ENCODE assay signal across 26 cellular contexts in the genomic region with DNA sequence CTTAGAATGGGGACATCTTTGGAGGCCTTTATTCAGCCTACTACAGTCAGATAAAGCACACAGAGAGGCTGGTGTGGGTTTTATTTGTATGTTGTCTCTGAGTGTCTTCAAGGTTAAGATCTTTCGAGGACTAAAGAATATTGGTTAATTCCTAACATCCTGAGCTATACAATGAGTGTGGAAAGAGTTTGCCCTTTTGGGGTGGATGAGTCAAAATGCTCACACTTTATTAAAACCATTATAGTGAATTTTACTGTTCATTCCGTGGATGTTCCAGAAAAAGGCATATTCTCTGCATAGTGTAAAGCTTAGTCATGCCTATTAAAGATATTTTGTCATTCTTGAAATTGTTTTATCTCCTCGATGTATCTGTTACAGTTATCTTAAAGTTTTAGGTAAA. TPM values are rescaled to one million over a fixed set of nuclear protein-coding genes. Genes with fewer than 3 reads are reported as not detected.
DNase-seq lines count a peak whose midpoint lies in the region; ATAC-seq and TF ChIP-seq lines count a peak whose summit lies in the region.
"Had no signal": no experiment of that assay in that cellular context is flagged by ENCODE, and none has a peak within 500 bp of the region (broad histone marks: within the 10 kb centered on the region; RNA-seq: fewer than 3 reads in every experiment).

No MANE protein-coding gene starts in this region.

- no peak for TF ChIP-seq CTCF in PC-3 (conservative IDR thresholded peaks at IDR 0.05; ENCODE audit: low read depth, low read length)
- TF ChIP-seq CTCF in fibroblast of mammary gland (conservative IDR thresholded peaks at IDR 0.05; ENCODE audit: control insufficient read depth, insufficient read depth, low read depth, low read length), result no peak

- no peak overlapping the region for H4K5ac ChIP-seq in mesendoderm (ENCODE audit: low read length)

- no peak overlapping the region for H2AK5ac ChIP-seq in mesendoderm (ENCODE audit: low read length)

- H4K20me1 ChIP-seq in GM23248 (ENCODE audit: insufficient read depth), result no peaks in the 10 kb centered on the region
- H4K20me1 ChIP-seq in PC-3 (ENCODE audit: low read length), result no peaks in the 10 kb centered on the region

- no peak overlapping the region for H2BK120ac ChIP-seq in mesendoderm (ENCODE audit: low read depth, low read length)

- H3K36me3 ChIP-seq in GM23248 (ENCODE audit: low read depth) (no peaks in the 10 kb centered on the region), PC-3 (ENCODE audit: low read depth, low read length) (no peaks in the 10 kb centered on the region), SJCRH30 (no peaks in the 10 kb centered on the region), mesendoderm (ENCODE audit: control insufficient read depth, insufficient read depth, low read length) (no peaks in the 10 kb centered on the region)
- H3K36me3 ChIP-seq: brain microvascular endothelial cell, left ventricle myocardium inferior, thyroid gland, uterus had no signal

- H2AFZ ChIP-seq in GM23248 (no peak overlapping the region), PC-3 (ENCODE audit: low read length) (no peak overlapping the region)

- CTCF ChIA-PET in PC-3 (lab: Charles Lee), result interaction anchor here (0.6 kb wide), 1 partner anchor 9 kb away, joined by 3 read pairs; no protein-coding TSS in a partner anchor

- no TSS peak for BruUV-seq in PC-3 (replicated peaks; lab: Mats Ljungman, UMichigan)

- H3K79me1 ChIP-seq in mesendoderm (ENCODE audit: low read length), result no peaks in the 10 kb centered on the region

- peak; percentile 54 for DNase-seq in A172 (ENCODE audit: low spot score)
- peak; percentile 50 for DNase-seq in GM23248
- peak; percentile 86 for DNase-seq in PC-3
- DNase-seq in fibroblast of mammary gland (ENCODE audit: low read depth), result peak; percentile 34
- DNase-seq in SJCRH30, result no peak
- no peak for DNase-seq in mesendoderm
- DNase-seq in erythroblast (lab: John Stamatoyannopoulos, UW), result no peak
- DNase-seq: 8988T; activated CD4-positive, alpha-beta memory T cell treated with anti-CD3 and anti-CD28 coated beads, Interleukin-2, amount 10 ng/mL, durations not matched to agents 7 days and 5 days; activated CD4-positive, alpha-beta T cell treated with anti-CD3 and anti-CD28 coated beads for 1 hour; activated CD8-positive, alpha-beta memory T cell treated with anti-CD3 and anti-CD28 coated beads, Interleukin-2, amount 50 U/mL, for 48 hours; activated naive CD4-positive, alpha-beta T cell treated with anti-CD3 and anti-CD28 coated beads for 36 hours; brain microvascular endothelial cell; CD8-positive, alpha-beta T cell; KBM-7; left ventricle myocardium inferior; MM.1S; NCI-H1105 treated with DMSO at 0.1 percent for 48 hours; NCI-H1930; NCI-H2171 treated with DMSO at 0.1 percent for 48 hours; NCI-H510A treated with DMSO at 0.1 percent for 48 hours; right cardiac atrium; thyroid gland; uterus had no signal

- intact Hi-C loops in PC-3 (cut with micrococcal nuclease), result loop anchor here (5.0 kb wide), 1 partner anchor 247 kb away; no protein-coding TSS in a partner anchor

- H3K18ac ChIP-seq in mesendoderm (ENCODE audit: low read length), result no peak overlapping the region

- POLR2A ChIA-PET in PC-3 (lab: Charles Lee; ENCODE audit: unreplicated experiment), result interaction anchor here (0.6 kb wide), 1 partner anchor 8 kb away, joined by 3 read pairs; no protein-coding TSS in a partner anchor

- no peak overlapping the region for H3K23ac ChIP-seq in mesendoderm (ENCODE audit: low read length)

- no peak overlapping the region for H3K56ac ChIP-seq in mesendoderm (ENCODE audit: low read length)

- H3K27me3 ChIP-seq in GM23248 (replicated peaks; ENCODE audit: insufficient read depth), result no peaks in the 10 kb centered on the region
- no peaks in the 10 kb centered on the region for H3K27me3 ChIP-seq in PC-3 (ENCODE audit: low read length)
- no peaks in the 10 kb centered on the region for H3K27me3 ChIP-seq in SJCRH30
- no peaks in the 10 kb centered on the region for H3K27me3 ChIP-seq in mesendoderm (ENCODE audit: insufficient read depth, low read length, poor library complexity)
- H3K27me3 ChIP-seq: brain microvascular endothelial cell, thyroid gland, uterus had no signal

- ATAC-seq in PC-3 (peak; percentile 55), GM18868 (IDR thresholded peaks at IDR 0.05; ENCODE audit: unreplicated experiment) (no peak)
- ATAC-seq: CD8-positive, alpha-beta T cell; right cardiac atrium had no signal

- H3K4me3 ChIP-seq in GM23248 (no peak overlapping the region), PC-3 (ENCODE audit: low read length) (no peak overlapping the region), fibroblast of mammary gland (ENCODE audit: control insufficient read depth, low read depth, low read length) (no peak overlapping the region), SJCRH30 (no peak overlapping the region), mesendoderm (ENCODE audit: low read length) (no peak overlapping the region)
- H3K4me3 ChIP-seq: left ventricle myocardium inferior, thyroid gland, uterus had no signal

- no peak overlapping the region for H2BK5ac ChIP-seq in mesendoderm (ENCODE audit: low read length)

- H3K9me2 ChIP-seq in GM23248 (ENCODE audit: insufficient read depth), result no peaks in the 10 kb centered on the region
- no peaks in the 10 kb centered on the region for H3K9me2 ChIP-seq in PC-3 (replicated peaks; ENCODE audit: low read length)

- H3F3A ChIP-seq in GM23248 (ENCODE audit: insufficient read depth) (peaks cover 30% of the 10 kb centered on the region), PC-3 (ENCODE audit: low read length, unreplicated experiment) (peaks cover 8% of the 10 kb centered on the region)

- H3K27ac ChIP-seq in GM23248 (peak overlapping the region; percentile 26; the same call in 1 of the 2 replicates), PC-3 (ENCODE audit: low read length) (peak overlapping the region; percentile 46), SJCRH30 (no peak overlapping the region), mesendoderm (ENCODE audit: low read depth, low read length) (no peak overlapping the region)
- H3K27ac ChIP-seq: brain microvascular endothelial cell, left ventricle myocardium inferior, thyroid gland, uterus had no signal

- TF ChIP-seq POLR2A in erythroblast (IDR thresholded peaks at IDR 0.05; ENCODE audit: low read length), result no peak

- 1% methylated on average over 3 of the region's 3 CpGs for WGBS in GM23248 (ENCODE audit: low coverage in 1 of 2, low lambda C conversion rate in 2 of 2, missing lambda C conversion rate in 2 of 2), 2 experiments
- WGBS in mesendoderm (ENCODE audit: extremely low coverage, insufficient coverage, low lambda C conversion rate), result no CpG with 5 or more reads among the region's 3 CpGs

- H3K4me2 ChIP-seq in GM23248 (ENCODE audit: unreplicated experiment), result peak overlapping the region; percentile 16
- H3K4me2 ChIP-seq in PC-3 (ENCODE audit: low read length), result peak overlapping the region; percentile 44; the same call in 1 of the 2 replicates
- H3K4me2 ChIP-seq in mesendoderm (ENCODE audit: low read length), result no peak overlapping the region

- H3K9me3 ChIP-seq in GM23248 (ENCODE audit: low read depth) (no peaks in the 10 kb centered on the region), PC-3 (ENCODE audit: low read length) (no peaks in the 10 kb centered on the region), SJCRH30 (replicated peaks) (no peaks in the 10 kb centered on the region)
- H3K9me3 ChIP-seq: left ventricle myocardium inferior, thyroid gland, uterus had no signal

- H2BK15ac ChIP-seq in mesendoderm (replicated peaks; ENCODE audit: low read depth), result no peak overlapping the region

- H3K9ac ChIP-seq in GM23248 (no peak overlapping the region), PC-3 (ENCODE audit: low read length) (no peak overlapping the region), mesendoderm (ENCODE audit: low read length) (no peak overlapping the region)

- no peak overlapping the region for H3K4ac ChIP-seq in mesendoderm (ENCODE audit: low read depth, low read length)

- no peak overlapping the region for H4K8ac ChIP-seq in mesendoderm (ENCODE audit: low read depth, low read length)

- peaks cover 44% of the 10 kb centered on the region for H3K4me1 ChIP-seq in GM23248 (ENCODE audit: insufficient read depth)
- H3K4me1 ChIP-seq in PC-3 (ENCODE audit: insufficient read depth, low read length), result peaks cover 42% of the 10 kb centered on the region
- peaks cover 7% of the 10 kb centered on the region for H3K4me1 ChIP-seq in SJCRH30
- no peaks in the 10 kb centered on the region for H3K4me1 ChIP-seq in mesendoderm (ENCODE audit: control insufficient read depth, low read depth, low read length)
- H3K4me1 ChIP-seq: left ventricle myocardium inferior, thyroid gland, uterus had no signal

- in situ Hi-C loops in GM23248 (cut with MboI), result loop anchor here (10.0 kb wide), 1 partner anchor 250 kb away; no protein-coding TSS in a partner anchor

- H3K79me2 ChIP-seq in GM23248 (ENCODE audit: insufficient read depth) (no peaks in the 10 kb centered on the region), PC-3 (ENCODE audit: low read length) (no peaks in the 10 kb centered on the region), mesendoderm (ENCODE audit: control insufficient read depth, insufficient read depth, low read length) (no peaks in the 10 kb centered on the region)

RNA-seq across cellular contexts. Expression of a gene that starts 29.1 kb away (rescaled TPM):
- not detected in 2 replicates for total RNA-seq in A172 (2014; rRNA removed; shearing (Covaris generic))
- total RNA-seq in GM23248 (2014; rRNA removed; shearing (Covaris generic)), result not detected in 2 replicates
- polyA plus RNA-seq in GM23248 (2016; fragmentation: Nextera tagmentation; extraction: Ambion mirVana), result not detected in 2 replicates
- 0.36 TPM in 1 of 2 replicates, not detected in the other for total RNA-seq in PC-3 (2014; rRNA removed)
- 0.08 and 0.18 TPM in 2 replicates for total RNA-seq in SJCRH30 (2014; rRNA removed; shearing (Covaris generic))
- not detected for polyA plus RNA-seq in mesendoderm (2013, experiment 1 of 2)
- polyA plus RNA-seq in mesendoderm (2013, experiment 2 of 2), result not detected
- total RNA-seq: activated CD4-positive, alpha-beta memory T cell treated with anti-CD3 and anti-CD28 coated beads, Interleukin-2, amount 10 ng/mL, durations not matched to agents 7 days and 5 days; activated naive CD4-positive, alpha-beta T cell treated with anti-CD3 and anti-CD28 coated beads for 36 hours; CD8-positive, alpha-beta T cell; endothelial cell of umbilical vein had no signal
- polyA plus RNA-seq: endothelial cell of umbilical vein had no signal

Comparison
In these comparisons a context has a peak if more than half of its experiments do, and no peak if none do; other contexts are left out.
1. DNase-seq: peak in A172 (single experiment), GM23248 (single experiment), PC-3 (single experiment) and fibroblast of mammary gland (single experiment); none in SJCRH30 (0 of 2), mesendoderm (single experiment) and erythroblast (0 of 2).
2. H3K27ac ChIP-seq: peak in GM23248 (single experiment) and PC-3 (single experiment); none in SJCRH30 (single experiment) and mesendoderm (single experiment).